Comparison of ENCODE assay signal across 10 cellular contexts in genomic region chr16:72921620-72922019, GRCh38.
A peak's percentile ranks its signal among the peaks of the same experiment; 100 is the strongest.
DNase-seq lines count a peak whose midpoint lies in the region; ATAC-seq, FAIRE-seq and TF ChIP-seq lines count a peak whose summit lies in the region.
"Had no signal": no experiment of that assay in that cellular context is flagged by ENCODE, and none has a peak within 500 bp of the region (broad histone marks: within the 10 kb centered on the region; RNA-seq: fewer than 3 reads in every experiment).

No MANE protein-coding gene starts in this region.

- peaks cover 3% of the 10 kb centered on the region for H3K27me3 Mint-ChIP-seq in activated naive CD4-positive, alpha-beta T cell treated with anti-CD3 and anti-CD28 coated beads for 36 hours (ENCODE audit: low read depth)
- H3K27me3 Mint-ChIP-seq in activated naive CD8-positive, alpha-beta T cell treated with anti-CD3 and anti-CD28 coated beads, Interleukin-2, amount 50 U/mL, for 24 hours, result no peaks in the 10 kb centered on the region

- intact Hi-C loops in activated naive CD4-positive, alpha-beta T cell treated with anti-CD3 and anti-CD28 coated beads for 36 hours (cut with micrococcal nuclease), result no loop called here
- intact Hi-C loops in kidney (cut with DNase I), result no loop called here

- TF ChIP-seq CTCF in kidney (IDR thresholded peaks at IDR 0.05; ENCODE audit: borderline replicate concordance, extremely low read depth, insufficient read depth), result no peak
- TF ChIP-seq CTCF in thoracic aorta (IDR thresholded peaks at IDR 0.05), result no peak
- TF ChIP-seq CTCF in smooth muscle cell (IDR thresholded peaks at IDR 0.05; ENCODE audit: borderline replicate concordance, insufficient read depth, poor library complexity, severe bottlenecking), result no peak

- H3K4me1 ChIP-seq in kidney (ENCODE audit: control insufficient read depth in 1 of 2, insufficient read depth in 1 of 2, low read depth in 1 of 2, low read length in 2 of 2), result peaks cover 3 to 8% of the 10 kb centered on the region in 2 donors
- peaks cover 12 to 22% of the 10 kb centered on the region in 2 donors for H3K4me1 ChIP-seq in thoracic aorta (ENCODE audit: control insufficient read depth in 1 of 2, low read depth in 2 of 2)
- H3K4me1 ChIP-seq in smooth muscle cell (ENCODE audit: low read depth), result no peaks in the 10 kb centered on the region

- no peak overlapping the region for H3K27ac Mint-ChIP-seq in activated naive CD4-positive, alpha-beta T cell treated with anti-CD3 and anti-CD28 coated beads for 36 hours
- no peak overlapping the region for H3K27ac Mint-ChIP-seq in activated naive CD8-positive, alpha-beta T cell treated with anti-CD3 and anti-CD28 coated beads, Interleukin-2, amount 50 U/mL, for 24 hours

- WGBS in smooth muscle cell (ENCODE audit: low lambda C conversion rate), result 88% methylated on average over 14 of the region's 15 CpGs

- H3K9ac ChIP-seq in kidney (ENCODE audit: low read length in 2 of 2) (no peak overlapping the region), smooth muscle cell (ENCODE audit: low read depth) (no peak overlapping the region)

- H3K4me3 Mint-ChIP-seq in activated naive CD4-positive, alpha-beta T cell treated with anti-CD3 and anti-CD28 coated beads for 36 hours, result peak overlapping the region; percentile 22
- no peak overlapping the region for H3K4me3 Mint-ChIP-seq in activated naive CD8-positive, alpha-beta T cell treated with anti-CD3 and anti-CD28 coated beads, Interleukin-2, amount 50 U/mL, for 24 hours

- peaks cover 13% of the 10 kb centered on the region for H3K4me1 Mint-ChIP-seq in activated naive CD4-positive, alpha-beta T cell treated with anti-CD3 and anti-CD28 coated beads for 36 hours (ENCODE audit: low read depth)
- peaks cover 21% of the 10 kb centered on the region for H3K4me1 Mint-ChIP-seq in activated naive CD8-positive, alpha-beta T cell treated with anti-CD3 and anti-CD28 coated beads, Interleukin-2, amount 50 U/mL, for 24 hours

- H3K36me3 Mint-ChIP-seq in activated naive CD4-positive, alpha-beta T cell treated with anti-CD3 and anti-CD28 coated beads for 36 hours (ENCODE audit: low read depth), result no peaks in the 10 kb centered on the region
- no peaks in the 10 kb centered on the region for H3K36me3 Mint-ChIP-seq in activated naive CD8-positive, alpha-beta T cell treated with anti-CD3 and anti-CD28 coated beads, Interleukin-2, amount 50 U/mL, for 24 hours (ENCODE audit: low read depth)

- no peak overlapping the region for H3K27ac ChIP-seq in kidney (ENCODE audit: low read depth in 2 of 2, low read length in 2 of 2)
- peak overlapping the region; percentile 56 to 63 for H3K27ac ChIP-seq in thoracic aorta
- H3K27ac ChIP-seq in smooth muscle cell (ENCODE audit: low read depth), result no peak overlapping the region
- H3K27ac ChIP-seq: upper lobe of left lung had no signal

- H3F3A ChIP-seq in smooth muscle cell (ENCODE audit: low read depth), result no peaks in the 10 kb centered on the region

- peaks cover 21% of the 10 kb centered on the region for H3K79me2 ChIP-seq in smooth muscle cell (ENCODE audit: low read depth)

- H3K9me3 ChIP-seq in kidney (ENCODE audit: control insufficient read depth in 1 of 2, low read length in 2 of 2) (no peaks in the 10 kb centered on the region), thoracic aorta (no peaks in the 10 kb centered on the region), smooth muscle cell (replicated peaks; ENCODE audit: low read depth) (no peaks in the 10 kb centered on the region)
- H3K9me3 ChIP-seq: upper lobe of left lung had no signal

- H2AFZ ChIP-seq in smooth muscle cell (ENCODE audit: low read depth), result no peak overlapping the region

- FAIRE-seq in kidney (lab: Jason Lieb, UNC), result no peak
- FAIRE-seq: GM19239 had no signal

- H3K4me3 ChIP-seq in kidney (ENCODE audit: low read length in 2 of 2) (peak overlapping the region in 1 of 2 donors; percentile 12), thoracic aorta (peak overlapping the region; percentile 68), smooth muscle cell (no peak overlapping the region)
- H3K4me3 ChIP-seq: upper lobe of left lung had no signal

- CTCF ChIA-PET in activated naive CD4-positive, alpha-beta T cell treated with anti-CD3 and anti-CD28 coated beads for 36 hours (lab: Charles Lee), result no interaction called here

- peak; percentile 6 for ATAC-seq in activated naive CD8-positive, alpha-beta T cell treated with anti-CD3 and anti-CD28 coated beads, Interleukin-2, amount 50 U/mL, for 24 hours
- ATAC-seq in thoracic aorta (ENCODE audit: insufficient number of reproducible peaks, low FRiP score, low read depth), result peak; percentile 53

- no peak overlapping the region for H3K4me2 ChIP-seq in smooth muscle cell

- H4K20me1 ChIP-seq in smooth muscle cell (ENCODE audit: low read depth), result peaks cover 75% of the 10 kb centered on the region

- H3K36me3 ChIP-seq in kidney (ENCODE audit: control insufficient read depth in 1 of 2, insufficient read depth in 2 of 2, low read length in 2 of 2) (no peaks in the 10 kb centered on the region), thoracic aorta (no peaks in the 10 kb centered on the region), smooth muscle cell (ENCODE audit: low read depth) (no peaks in the 10 kb centered on the region)
- H3K36me3 ChIP-seq: upper lobe of left lung had no signal

- no peak for DNase-seq in activated naive CD4-positive, alpha-beta T cell treated with anti-CD3 and anti-CD28 coated beads for 36 hours
- no peak for DNase-seq in activated naive CD4-positive, alpha-beta T cell (lab: John Stamatoyannopoulos, UW)
- no peak for DNase-seq in activated naive CD8-positive, alpha-beta T cell treated with anti-CD3 and anti-CD28 coated beads, Interleukin-2, amount 50 U/mL, for 24 hours
- DNase-seq in kidney (peak; percentile 82), thoracic aorta (ENCODE audit: low spot score) (no peak), activated gamma-delta T cell (lab: John Stamatoyannopoulos, UW) (no peak), smooth muscle cell (lab: John Stamatoyannopoulos, UW; ENCODE audit: unreplicated experiment) (no peak), UCSD-AML1 (lab: John Stamatoyannopoulos, UW; ENCODE audit: unreplicated experiment) (no peak)

- no peaks in the 10 kb centered on the region for H3K9me3 Mint-ChIP-seq in activated naive CD4-positive, alpha-beta T cell treated with anti-CD3 and anti-CD28 coated beads for 36 hours
- no peaks in the 10 kb centered on the region for H3K9me3 Mint-ChIP-seq in activated naive CD8-positive, alpha-beta T cell treated with anti-CD3 and anti-CD28 coated beads, Interleukin-2, amount 50 U/mL, for 24 hours

- H3K27me3 ChIP-seq in thoracic aorta (replicated peaks; ENCODE audit: insufficient read depth) (no peaks in the 10 kb centered on the region), smooth muscle cell (ENCODE audit: low read depth) (no peaks in the 10 kb centered on the region)
- H3K27me3 ChIP-seq: upper lobe of left lung had no signal

Comparison
In these comparisons a context has a peak if more than half of its experiments do, and no peak if none do; other contexts are left out.
1. H3K27ac ChIP-seq: peak in thoracic aorta (2 of 2); none in kidney (0 of 2) and smooth muscle cell (single experiment).